In the genomic region with DNA sequence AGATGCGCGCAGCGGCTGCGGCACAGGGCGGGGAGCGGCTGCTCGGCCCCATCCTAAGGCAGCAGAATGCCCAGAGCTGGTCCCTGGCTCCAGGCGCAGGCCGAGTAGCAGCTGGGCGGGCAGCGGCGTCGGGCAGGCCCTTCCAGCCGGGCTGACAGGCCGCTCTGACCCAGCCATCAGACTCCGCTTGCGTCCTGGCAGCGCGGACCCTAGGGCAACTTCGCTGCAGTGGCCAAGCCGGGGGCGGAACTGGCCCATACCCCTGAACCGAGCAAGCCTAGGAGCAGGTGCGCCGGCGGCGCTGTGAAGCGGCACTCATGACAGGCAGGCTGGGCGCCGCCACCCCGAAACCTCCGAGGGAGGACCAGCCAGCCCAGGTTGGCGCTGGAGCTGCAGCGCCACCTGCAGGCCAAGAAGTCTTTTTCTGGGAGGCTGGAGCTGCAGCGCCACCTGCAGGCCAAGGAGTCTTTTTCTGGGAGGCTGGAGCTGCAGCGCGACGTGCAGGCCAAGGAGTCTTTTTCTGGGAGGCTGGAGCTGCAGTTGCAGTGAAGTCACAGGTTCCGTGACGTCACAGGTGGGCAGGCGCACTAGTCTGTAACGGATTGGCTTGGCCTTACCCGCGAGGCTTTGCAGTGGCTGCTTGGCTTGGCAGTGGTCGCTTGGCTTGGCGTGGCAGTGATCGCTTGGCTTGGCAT, we compare ENCODE assay signal across 8 cellular contexts.
DNase-seq lines count a peak whose midpoint lies in the region; ATAC-seq and TF ChIP-seq lines count a peak whose summit lies in the region.
"Not testable (repeated sequence)": the region's sequence is repeated elsewhere in the genome, so short reads cannot be mapped to it uniquely, and the experiment has no call there.

No MANE protein-coding gene starts in this region.

- peak; percentile 51 for DNase-seq in D341Med (ENCODE audit: low spot score)
- peak; percentile 58 for DNase-seq in H7
- peak; percentile 36 for DNase-seq in NCI-H1694 (lab: John Stamatoyannopoulos, UW)
- peak; percentile 76 for DNase-seq in activated CD4-positive, CD25-positive, alpha-beta regulatory T cell treated with anti-CD3 and anti-CD28 coated beads, Interleukin-2, amount 50 U/mL, for 72 hours
- peak; percentile 59 for DNase-seq in astrocyte of the spinal cord (ENCODE audit: low read depth, low spot score)
- DNase-seq in cardiac muscle cell (ENCODE audit: low read depth in 1 of 2, low spot score in 1 of 2) = peak; percentile 68 to 75
- peak; percentile 44 for DNase-seq in omental fat pad (ENCODE audit: low spot score)
- peak; percentile 52 to 64 for DNase-seq in stimulated activated CD8-positive, alpha-beta memory T cell treated with anti-CD3 and anti-CD28 coated beads, Interleukin-7, amount 100 ng/mL, for 4 hours (ENCODE audit: low read depth in 2 of 2)

- H3K4me1 ChIP-seq in cardiac muscle cell (ENCODE audit: low read depth) = not testable (repeated sequence)

- H3K27me3 ChIP-seq in H7 (ENCODE audit: control insufficient read depth, insufficient read depth, low read length); cardiac muscle cell: not testable (repeated sequence)

- H3K9me3 ChIP-seq in cardiac muscle cell (ENCODE audit: low read depth) = not testable (repeated sequence)

- H3K36me3 ChIP-seq in H7 (replicated peaks; ENCODE audit: control insufficient read depth, insufficient read depth, low read length); cardiac muscle cell: not testable (repeated sequence)

- TF ChIP-seq CTCF in astrocyte of the spinal cord (IDR thresholded peaks at IDR 0.05; ENCODE audit: low read depth, low read length) (peak; percentile 69), cardiac muscle cell (IDR thresholded peaks at IDR 0.05; ENCODE audit: low read depth, low read length) (peak; percentile 70), omental fat pad (IDR thresholded peaks at IDR 0.05) (peak in 1 of 3 donors; percentile 81)

- H3K27ac ChIP-seq in cardiac muscle cell = not testable (repeated sequence)

- ATAC-seq in omental fat pad (ENCODE audit: low FRiP score) = peak; percentile 88

- H3K4me3 ChIP-seq in H7 (ENCODE audit: insufficient read depth, low read depth, low read length) = not testable (repeated sequence)
- H3K4me3 ChIP-seq in astrocyte of the spinal cord (ENCODE audit: low read depth, low read length) = peak overlapping the region; percentile 17
- H3K4me3 ChIP-seq in cardiac muscle cell = peak overlapping the region; percentile 25

- in situ Hi-C loops in astrocyte of the spinal cord (cut with HindIII; ENCODE audit: low sequenced_read_pairs) = not testable (repeated sequence)
